ENCODE assay signal across 10 cellular contexts in the genomic region with DNA sequence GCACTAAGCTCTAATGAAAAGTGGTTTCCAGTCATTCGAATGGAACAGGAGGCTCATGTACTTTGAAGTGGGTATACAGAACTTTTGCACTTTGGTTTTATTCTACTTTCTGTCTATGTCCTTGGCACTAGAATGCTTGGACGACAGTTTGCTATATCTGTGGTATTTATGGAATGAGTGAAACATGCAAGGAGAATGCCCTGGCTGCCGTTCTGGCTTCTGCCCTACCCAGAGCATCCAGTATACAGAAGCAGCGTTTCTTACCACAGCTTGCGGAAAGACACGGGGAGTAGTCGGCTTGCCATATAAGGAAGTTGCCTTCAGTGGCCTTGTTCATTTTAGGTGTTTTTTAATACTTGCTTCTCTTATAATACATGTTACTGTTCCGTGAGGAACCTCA.
DNase-seq lines count a peak whose midpoint lies in the region; ATAC-seq and TF ChIP-seq lines count a peak whose summit lies in the region.
"Had no signal": no experiment of that assay in that cellular context is flagged by ENCODE, and none has a peak within 500 bp of the region (broad histone marks: within the 10 kb centered on the region; RNA-seq: fewer than 3 reads in every experiment).

No MANE protein-coding gene starts in this region.

- POLR2A ChIA-PET in HEK293 (lab: Yijun Ruan, JAX), result no interaction called here

- CTCF ChIA-PET in HEK293 (lab: Yijun Ruan, JAX), result interaction anchor here (0.6 kb wide), 1 partner anchor 433 kb away, joined by 3 read pairs; no protein-coding TSS in a partner anchor

- H3K9me3 ChIP-seq in HEK293 (ENCODE audit: control insufficient read depth, insufficient read depth, low read depth, low read length) (no peaks in the 10 kb centered on the region), heart right ventricle (no peaks in the 10 kb centered on the region), stomach smooth muscle (ENCODE audit: control insufficient read depth in 2 of 2, low read length in 2 of 2) (no peaks in the 10 kb centered on the region)
- H3K9me3 ChIP-seq: colonic mucosa had no signal

- TF ChIP-seq CTCF in HEK293 (tag by site-specific recombination; IDR thresholded peaks at IDR 0.05) (no peak), heart right ventricle (IDR thresholded peaks at IDR 0.05) (no peak)

- DNase-seq in amniotic stem cell (lab: John Stamatoyannopoulos, UW) (peak; percentile 2), heart right ventricle (no peak)
- no peak for DNase-seq in stimulated activated naive CD4-positive, alpha-beta T cell treated with Interleukin-2 at 50 U/mL for 16 hours (lab: John Stamatoyannopoulos, UW)
- DNase-seq: colonic mucosa, NCI-H524 treated with DMSO at 0.1 percent for 48 hours had no signal

- no peak overlapping the region for H3K9ac ChIP-seq in stomach smooth muscle (ENCODE audit: low read length in 2 of 2)
- H3K9ac ChIP-seq: parathyroid adenoma had no signal

- H3K27ac ChIP-seq in HEK293 (ENCODE audit: extremely low read depth, low read depth, low read length) (no peak overlapping the region), heart right ventricle (peak overlapping the region in 7 of 10 donors; percentile 5 to 69 (median 47)), stomach smooth muscle (ENCODE audit: low read length) (peak overlapping the region; percentile 31)
- H3K27ac ChIP-seq: colonic mucosa, parathyroid adenoma had no signal

- H3K4me1 ChIP-seq in HEK293 (ENCODE audit: control insufficient read depth, insufficient read depth, low read length), result no peaks in the 10 kb centered on the region
- peaks cover 0 to 26% (median 20%) of the 10 kb centered on the region in 9 donors for H3K4me1 ChIP-seq in heart right ventricle
- H3K4me1 ChIP-seq in stomach smooth muscle (ENCODE audit: control insufficient read depth, insufficient read depth, low read length), result peaks cover 12% of the 10 kb centered on the region
- H3K4me1 ChIP-seq: colonic mucosa, parathyroid adenoma had no signal

- 34 to 61% methylated on average over 8 of the region's 8 CpGs for WGBS in heart right ventricle, 2 donors

- intact Hi-C loops in heart right ventricle (cut with DNase I), result no loop called here

- H3K36me3 ChIP-seq in HEK293 (ENCODE audit: control insufficient read depth in 2 of 2, insufficient read depth in 1 of 2, low read length in 2 of 2) (no peaks in the 10 kb centered on the region), heart right ventricle (no peaks in the 10 kb centered on the region), stomach smooth muscle (ENCODE audit: control insufficient read depth in 2 of 2, insufficient read depth in 2 of 2, low read length in 2 of 2) (no peaks in the 10 kb centered on the region)
- H3K36me3 ChIP-seq: colonic mucosa had no signal

- ATAC-seq in heart right ventricle (peak in 4 of 8 donors; percentile 65 to 83 (median 70)), HG03045 (IDR thresholded peaks at IDR 0.05; ENCODE audit: unreplicated experiment) (no peak), HG03442 (IDR thresholded peaks at IDR 0.05; ENCODE audit: unreplicated experiment) (no peak)

- H3K27me3 ChIP-seq in heart right ventricle, result no peaks in the 10 kb centered on the region
- no peaks in the 10 kb centered on the region for H3K27me3 ChIP-seq in stomach smooth muscle (ENCODE audit: control insufficient read depth in 1 of 2, insufficient read depth in 2 of 2, low read length in 2 of 2)
- H3K27me3 ChIP-seq: colonic mucosa had no signal

- H3K4me3 ChIP-seq in HEK293 (ENCODE audit: low read depth, low read length) (no peak overlapping the region), heart right ventricle (no peak overlapping the region), stomach smooth muscle (ENCODE audit: low read length in 2 of 2) (peak overlapping the region in 1 of 2 donors; percentile 8)
- H3K4me3 ChIP-seq: colonic mucosa had no signal

TF ChIP-seq in HEK293, 187 proteins besides CTCF, POLR2A, EP300 and RAD21:
- no peak for TF ChIP-seq ZNF324 (tag by site-specific recombination; IDR thresholded peaks at IDR 0.05)
- TF ChIP-seq HOXD13 (CRISPR knock-in tag; IDR thresholded peaks at IDR 0.05; ENCODE audit: borderline replicate concordance), result 0 out of 2 replicates have a peak, but pooled peaks have one; percentile 20
- TF ChIP-seq, protein P1, sequence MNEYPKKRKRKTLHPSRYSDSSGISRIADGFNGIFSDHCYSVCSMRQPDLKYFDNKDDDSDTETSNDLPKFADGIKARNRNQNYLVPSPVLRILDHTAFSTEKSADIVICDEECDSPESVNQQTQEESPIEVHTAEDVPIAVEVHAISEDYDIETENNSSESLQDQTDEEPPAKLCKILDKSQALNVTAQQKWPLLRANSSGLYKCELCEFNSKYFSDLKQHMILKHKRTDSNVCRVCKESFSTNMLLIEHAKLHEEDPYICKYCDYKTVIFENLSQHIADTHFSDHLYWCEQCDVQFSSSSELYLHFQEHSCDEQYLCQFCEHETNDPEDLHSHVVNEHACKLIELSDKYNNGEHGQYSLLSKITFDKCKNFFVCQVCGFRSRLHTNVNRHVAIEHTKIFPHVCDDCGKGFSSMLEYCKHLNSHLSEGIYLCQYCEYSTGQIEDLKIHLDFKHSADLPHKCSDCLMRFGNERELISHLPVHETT (tag by site-specific recombination; IDR thresholded peaks at IDR 0.05), result no peak
